In genomic region chr17:60018711-60019450, GRCh38 we compare ENCODE assay signal across 7 cellular contexts. TPM values are rescaled to one million over a fixed set of nuclear protein-coding genes. Genes with fewer than 3 reads are reported as not detected.
DNase-seq lines count a peak whose midpoint lies in the region; ATAC-seq, FAIRE-seq and TF ChIP-seq lines count a peak whose summit lies in the region.
"Not testable (repeated sequence)": the region's sequence is repeated elsewhere in the genome, so short reads cannot be mapped to it uniquely, and the experiment has no call there.

No MANE protein-coding gene starts in this region.

- CTCF ChIA-PET in HepG2 (lab: Yijun Ruan, JAX; ENCODE audit: low intra/inter-chr PET ratio, low total read pairs) = not testable (repeated sequence)

- not testable (repeated sequence) for H3K27ac ChIP-seq in WERI-Rb-1; HepG2 (ENCODE audit: extremely low read length, insufficient read depth, low read length); parathyroid adenoma

- H4K20me1 ChIP-seq in HepG2 (ENCODE audit: insufficient read depth, low read length) = not testable (repeated sequence)

- not testable (repeated sequence) for ATAC-seq in HepG2

- not testable (repeated sequence) for H3K27me3 ChIP-seq in WERI-Rb-1 (ENCODE audit: insufficient read depth, low read depth, severe bottlenecking); HepG2 (ENCODE audit: control insufficient read depth in 1 of 2, insufficient read depth in 2 of 2, low read length in 2 of 2); parathyroid adenoma (ENCODE audit: control insufficient read depth, insufficient read depth, low read length)

- not testable (repeated sequence) for FAIRE-seq in HepG2 (lab: Jason Lieb, UNC)

- not testable (repeated sequence) for H3K9ac ChIP-seq in HepG2 (ENCODE audit: insufficient read depth, low read depth, low read length); parathyroid adenoma

- not testable (repeated sequence) for H3K36me3 ChIP-seq in WERI-Rb-1; HepG2 (replicated peaks in 1 of 2; ENCODE audit: control insufficient read depth in 1 of 2, insufficient read depth in 2 of 2, low read length in 2 of 2); parathyroid adenoma (ENCODE audit: control insufficient read depth, insufficient read depth, low read length)

- not testable (repeated sequence) for TF ChIP-seq RAD21 in HepG2 (CRISPR knock-in tag; IDR thresholded peaks at IDR 0.05)

- not testable (repeated sequence) for H3K4me1 ChIP-seq in HepG2 (ENCODE audit: insufficient read depth, low read length); parathyroid adenoma

- H3K9me3 Mint-ChIP-seq in chondrocyte (ENCODE audit: low read depth) = not testable (repeated sequence)

- H3K4me1 Mint-ChIP-seq in chondrocyte (ENCODE audit: low read depth) = not testable (repeated sequence)

- in situ Hi-C loops in ACHN (cut with HindIII; ENCODE audit: low pct_ligation_motif_present, low pct_unique_long_range_greater_than_20kb, low sequenced_read_pairs); HepG2 (cut with HindIII; ENCODE audit: extremely low pct_ligation_motif_present, low pct_unique_long_range_greater_than_20kb): not testable (repeated sequence)

- not testable (repeated sequence) for H3K27me3 Mint-ChIP-seq in chondrocyte (ENCODE audit: low read depth)

- H3K9me3 ChIP-seq in WERI-Rb-1 (ENCODE audit: severe bottlenecking); HepG2 (ENCODE audit: low read length); parathyroid adenoma (ENCODE audit: control insufficient read depth, low read length): not testable (repeated sequence)

- H3K27ac Mint-ChIP-seq in chondrocyte (ENCODE audit: unreplicated experiment) = not testable (repeated sequence)

- not testable (repeated sequence) for TF ChIP-seq EP300 in HepG2 (IDR thresholded peaks at IDR 0.05; ENCODE audit: low read depth in 2 of 2, low read length in 2 of 2); HepG2 (CRISPR knock-in tag; IDR thresholded peaks at IDR 0.05; ENCODE audit: borderline replicate concordance)

- BruUV-seq in HepG2 (replicated peaks; lab: Mats Ljungman, UMichigan) = not testable (repeated sequence)

- H2AFZ ChIP-seq in HepG2 (ENCODE audit: low read length) = not testable (repeated sequence)
- H2AFZ ChIP-seq in parathyroid adenoma = peak overlapping the region; percentile 56

- not testable (repeated sequence) for H3K4me3 Mint-ChIP-seq in chondrocyte (ENCODE audit: unreplicated experiment)

- POLR2A ChIA-PET in HepG2 (lab: Yijun Ruan, JAX) = not testable (repeated sequence)

- not testable (repeated sequence) for TF ChIP-seq CTCF in WERI-Rb-1 (IDR thresholded peaks at IDR 0.05; ENCODE audit: low read depth, low read length); chondrocyte (IDR thresholded peaks at IDR 0.05); HepG2 (CRISPR knock-in tag; IDR thresholded peaks at IDR 0.05); parathyroid adenoma (IDR thresholded peaks at IDR 0.05)

- intact Hi-C loops in HepG2 (cut with micrococcal nuclease; ENCODE audit: unreplicated experiment) = not testable (repeated sequence)

- H3K4me2 ChIP-seq in HepG2 (ENCODE audit: low read depth, low read length); parathyroid adenoma (ENCODE audit: low read length): not testable (repeated sequence)

- not testable (repeated sequence) for TF ChIP-seq POLR2A in HepG2 (IDR thresholded peaks at IDR 0.05; ENCODE audit: insufficient read depth in 1 of 2, low read depth in 2 of 2, low read length in 2 of 2)

- WGBS in HepG2 (ENCODE audit: low lambda C conversion rate) = 54% methylated on average over 5 of the region's 27 CpGs

- H3K4me3 ChIP-seq in WERI-Rb-1 (ENCODE audit: low read depth, low read length); HepG2 (replicated peaks in 1 of 3; ENCODE audit: insufficient read depth in 1 of 3, low read depth in 2 of 3, low read length in 3 of 3); parathyroid adenoma (ENCODE audit: low read depth, low read length): not testable (repeated sequence)

- DNase-seq in ACHN (peak; percentile 22), HK-2 (ENCODE audit: unreplicated experiment) (peak; percentile 52), WERI-Rb-1 (peak; percentile 4), chondrocyte (ENCODE audit: low spot score) (peak; percentile 36), islet precursor cell (peak; percentile 58)
- DNase-seq in HepG2 (ENCODE audit: low spot score) = not testable (repeated sequence)

- H3K36me3 Mint-ChIP-seq in chondrocyte (ENCODE audit: low read depth) = not testable (repeated sequence)

- H3K79me2 ChIP-seq in HepG2 (ENCODE audit: insufficient read depth, low read length); parathyroid adenoma: not testable (repeated sequence)

TF ChIP-seq in HepG2, 621 proteins besides CTCF, POLR2A, EP300 and RAD21 (continues in another document):
- TF ChIP-seq MNT (IDR thresholded peaks at IDR 0.05) = peak; percentile 88

RNA-seq across cellular contexts. Expression of gene RNFT1, which starts 54.3 kb away (rescaled TPM):
- total RNA-seq in chondrocyte (21.4 to 31.9 TPM (median 23.3 TPM) in 3 replicates), HepG2 (2016; rRNA removed; fragmentation: Illumina TruSeq; extraction: Trizol) (15.9 and 22.1 TPM in 2 replicates)
- total RNA-seq in HepG2 (2016; cell fraction: cytosol; rRNA removed; fragmentation: Illumina TruSeq; extraction: Trizol; ENCODE audit: low read depth) = 5.4 and 5.8 TPM in 2 replicates
- total RNA-seq in HepG2 (2016; cell fraction: insoluble cytoplasmic fraction; rRNA removed; fragmentation: Illumina TruSeq; extraction: Trizol) = 16.6 and 21.6 TPM in 2 replicates
- total RNA-seq in HepG2 (2016; cell fraction: membrane; rRNA removed; fragmentation: Illumina TruSeq; extraction: Trizol) = 12.7 and 14.7 TPM in 2 replicates
- 27.1 and 29.0 TPM in 2 replicates for total RNA-seq in HepG2 (2016; cell fraction: nucleus; rRNA removed; fragmentation: Illumina TruSeq; extraction: Trizol)
- 19.1 and 21.8 TPM in 2 replicates for polyA plus RNA-seq in HepG2 (2011; rRNA removed)
- polyA plus RNA-seq in HepG2 (2011; cell fraction: cytosol; rRNA removed) = 9.7 and 12.4 TPM in 2 replicates
- polyA plus RNA-seq in HepG2 (2011; cell fraction: nucleus; rRNA removed) = 31.7 and 38.1 TPM in 2 replicates
- 9.9 and 14.8 TPM in 2 replicates for polyA plus RNA-seq in HepG2 (2012)
- 3.7 and 7.0 TPM in 2 replicates for polyA plus RNA-seq in HepG2 (2016; cell fraction: cytosol; fragmentation: Illumina TruSeq; extraction: Trizol; ENCODE audit: low read depth)
- 16.9 and 17.8 TPM in 2 replicates for polyA plus RNA-seq in HepG2 (2016; cell fraction: insoluble cytoplasmic fraction; fragmentation: Illumina TruSeq; extraction: Trizol; ENCODE audit: low read depth)
- polyA plus RNA-seq in HepG2 (2016; cell fraction: membrane; fragmentation: Illumina TruSeq; extraction: Trizol; ENCODE audit: low read depth) = 7.9 and 12.0 TPM in 2 replicates
- polyA plus RNA-seq in HepG2 (2016; cell fraction: nucleus; fragmentation: Illumina TruSeq; extraction: Trizol; ENCODE audit: insufficient read depth, low read depth) = 40.6 and 47.4 TPM in 2 replicates
- 10.9 and 14.0 TPM in 2 replicates for polyA minus RNA-seq in HepG2 (2011; rRNA and poly(A)+ RNA removed; ENCODE audit: low replicate concordance)
- 9.2 and 10.3 TPM in 2 replicates for polyA minus RNA-seq in HepG2 (2011; cell fraction: cytosol; rRNA and poly(A)+ RNA removed)
- polyA minus RNA-seq in HepG2 (2011; cell fraction: nucleus; rRNA and poly(A)+ RNA removed) = 15.6 and 22.4 TPM in 2 replicates

RNA-seq across cellular contexts. Expression of gene HEATR6, which starts 59.8 kb away (rescaled TPM):
- total RNA-seq in chondrocyte (21.6 to 28.6 TPM (median 23.0 TPM) in 3 replicates), HepG2 (2016; rRNA removed; fragmentation: Illumina TruSeq; extraction: Trizol) (18.4 and 20.3 TPM in 2 replicates)
- 2.3 and 4.3 TPM in 2 replicates for total RNA-seq in HepG2 (2016; cell fraction: cytosol; rRNA removed; fragmentation: Illumina TruSeq; extraction: Trizol; ENCODE audit: low read depth)
- total RNA-seq in HepG2 (2016; cell fraction: insoluble cytoplasmic fraction; rRNA removed; fragmentation: Illumina TruSeq; extraction: Trizol) = 18.9 and 20.3 TPM in 2 replicates
- total RNA-seq in HepG2 (2016; cell fraction: membrane; rRNA removed; fragmentation: Illumina TruSeq; extraction: Trizol) = 5.4 and 6.6 TPM in 2 replicates
- 22.7 and 29.7 TPM in 2 replicates for total RNA-seq in HepG2 (2016; cell fraction: nucleus; rRNA removed; fragmentation: Illumina TruSeq; extraction: Trizol)
- polyA plus RNA-seq in HepG2 (2011; rRNA removed) = 21.4 and 22.1 TPM in 2 replicates
- polyA plus RNA-seq in HepG2 (2011; cell fraction: cytosol; rRNA removed) = 16.0 and 16.2 TPM in 2 replicates
- 131 and 149 TPM in 2 replicates for polyA plus RNA-seq in HepG2 (2011; cell fraction: nucleus; rRNA removed)
- polyA plus RNA-seq in HepG2 (2012) = 14.9 and 15.5 TPM in 2 replicates
- 0.63 and 0.85 TPM in 2 replicates for polyA plus RNA-seq in HepG2 (2016; cell fraction: cytosol; fragmentation: Illumina TruSeq; extraction: Trizol; ENCODE audit: low read depth)
- polyA plus RNA-seq in HepG2 (2016; cell fraction: insoluble cytoplasmic fraction; fragmentation: Illumina TruSeq; extraction: Trizol; ENCODE audit: low read depth) = 12.1 and 12.7 TPM in 2 replicates
- 1.4 and 1.7 TPM in 2 replicates for polyA plus RNA-seq in HepG2 (2016; cell fraction: membrane; fragmentation: Illumina TruSeq; extraction: Trizol; ENCODE audit: low read depth)
- polyA plus RNA-seq in HepG2 (2016; cell fraction: nucleus; fragmentation: Illumina TruSeq; extraction: Trizol; ENCODE audit: insufficient read depth, low read depth) = 34.2 and 40.8 TPM in 2 replicates
- 30.5 and 72.9 TPM in 2 replicates for polyA minus RNA-seq in HepG2 (2011; rRNA and poly(A)+ RNA removed; ENCODE audit: low replicate concordance)
- polyA minus RNA-seq in HepG2 (2011; cell fraction: cytosol; rRNA and poly(A)+ RNA removed) = 17.1 and 24.8 TPM in 2 replicates
- 72.4 and 73.8 TPM in 2 replicates for polyA minus RNA-seq in HepG2 (2011; cell fraction: nucleus; rRNA and poly(A)+ RNA removed)
